1 cellular context compared by ENCODE assay signal in the genomic region with DNA sequence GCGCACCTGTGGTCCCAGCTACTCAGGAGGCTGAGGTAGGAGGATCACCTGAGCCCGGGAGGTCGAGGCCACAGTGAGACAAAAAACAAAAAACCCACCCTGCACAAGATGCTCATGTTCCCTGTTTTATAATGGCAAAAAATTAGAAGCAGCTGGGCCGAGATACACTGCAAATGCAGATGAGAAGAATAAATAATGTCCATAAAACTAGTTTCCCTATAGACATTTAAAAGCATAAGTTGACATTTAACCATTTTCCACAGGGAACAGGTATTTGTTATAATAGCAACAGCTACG.
TF ChIP-seq lines count a peak whose summit lies in the region.

No MANE protein-coding gene starts in this region.

TF ChIP-seq in K562, 482 proteins besides CTCF, POLR2A, EP300 and RAD21:
- TF ChIP-seq, protein P1, sequence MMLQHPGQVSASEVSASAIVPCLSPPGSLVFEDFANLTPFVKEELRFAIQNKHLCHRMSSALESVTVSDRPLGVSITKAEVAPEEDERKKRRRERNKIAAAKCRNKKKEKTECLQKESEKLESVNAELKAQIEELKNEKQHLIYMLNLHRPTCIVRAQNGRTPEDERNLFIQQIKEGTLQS (IDR thresholded peaks at IDR 0.05), result no peak
- TF ChIP-seq, protein P1 (CRISPR knock-in tag; conservative IDR thresholded peaks at IDR 0.05), result 0 out of 2 replicates have a peak, but pooled peaks have one; percentile 36
- TF ChIP-seq NR2C2 (CRISPR knock-in tag; IDR thresholded peaks at IDR 0.05) (no peak), NR2C2 (tag; IDR thresholded peaks at IDR 0.05) (peak; percentile 89), ZC3H4 (CRISPR knock-in tag; IDR thresholded peaks at IDR 0.05; ENCODE audit: borderline replicate concordance) (0 out of 2 replicates have a peak, but pooled peaks have one; percentile 40), HDGF (IDR thresholded peaks at IDR 0.05) (peak; percentile 82; the same call in 1 of the 2 replicates), HDAC3 (IDR thresholded peaks at IDR 0.05; ENCODE audit: borderline replicate concordance, partially characterized antibody) (no peak), ARID1B (IDR thresholded peaks at IDR 0.05) (0 out of 2 replicates have a peak, but pooled peaks have one; percentile 5), CBX3 (IDR thresholded peaks at IDR 0.05; ENCODE audit: borderline replicate concordance in 1 of 2, low read length in 2 of 2) (no peak), CBX1 (IDR thresholded peaks at IDR 0.05; ENCODE audit: low read depth) (0 out of 2 replicates have a peak, but pooled peaks have one; percentile 7), SRSF7 (optimal IDR thresholded peaks at IDR 0.05; ENCODE audit: low read depth, low read length) (no peak), SIX5 (IDR thresholded peaks at IDR 0.05; ENCODE audit: borderline replicate concordance in 1 of 2, insufficient read depth in 1 of 2, low read depth in 1 of 2, low read length in 2 of 2) (no peak), SMARCA5 (IDR thresholded peaks at IDR 0.05) (peak; percentile 79; the same call in 1 of the 2 replicates), LARP7 (IDR thresholded peaks at IDR 0.05) (0 out of 2 replicates have a peak, but pooled peaks have one; percentile 7), EHMT2 (IDR thresholded peaks at IDR 0.05) (no peak), BRD9 (IDR thresholded peaks at IDR 0.05; ENCODE audit: low read depth, partially characterized antibody) (peak; percentile 55), ARNT (IDR thresholded peaks at IDR 0.05) (peak in 1 of 2 experiments; percentile 64; a peak in 1 of 4 replicates), NFATC3 (IDR thresholded peaks at IDR 0.05) (0 out of 2 replicates have a peak, but pooled peaks have one; percentile 23), ZNF316 (IDR thresholded peaks at IDR 0.05) (0 out of 2 replicates have a peak, but pooled peaks have one; percentile 1), SMAD1 (IDR thresholded peaks at IDR 0.05; ENCODE audit: low read depth, low read length, partially characterized antibody) (no peak), SMARCA4 (IDR thresholded peaks at IDR 0.05) (peak; percentile 53; the same call in 1 of the 2 replicates), ZNF785 (CRISPR knock-in tag; IDR thresholded peaks at IDR 0.05) (no peak), RBM34 (IDR thresholded peaks at IDR 0.05; ENCODE audit: borderline replicate concordance, insufficient read depth, low read length) (no peak), NELFE (IDR thresholded peaks at IDR 0.05; ENCODE audit: insufficient read depth, insufficient read length) (no peak), BCL6 (CRISPR knock-in tag; IDR thresholded peaks at IDR 0.05) (no peak), EP400 (IDR thresholded peaks at IDR 0.05) (no peak)
- TF ChIP-seq, protein P2, sequence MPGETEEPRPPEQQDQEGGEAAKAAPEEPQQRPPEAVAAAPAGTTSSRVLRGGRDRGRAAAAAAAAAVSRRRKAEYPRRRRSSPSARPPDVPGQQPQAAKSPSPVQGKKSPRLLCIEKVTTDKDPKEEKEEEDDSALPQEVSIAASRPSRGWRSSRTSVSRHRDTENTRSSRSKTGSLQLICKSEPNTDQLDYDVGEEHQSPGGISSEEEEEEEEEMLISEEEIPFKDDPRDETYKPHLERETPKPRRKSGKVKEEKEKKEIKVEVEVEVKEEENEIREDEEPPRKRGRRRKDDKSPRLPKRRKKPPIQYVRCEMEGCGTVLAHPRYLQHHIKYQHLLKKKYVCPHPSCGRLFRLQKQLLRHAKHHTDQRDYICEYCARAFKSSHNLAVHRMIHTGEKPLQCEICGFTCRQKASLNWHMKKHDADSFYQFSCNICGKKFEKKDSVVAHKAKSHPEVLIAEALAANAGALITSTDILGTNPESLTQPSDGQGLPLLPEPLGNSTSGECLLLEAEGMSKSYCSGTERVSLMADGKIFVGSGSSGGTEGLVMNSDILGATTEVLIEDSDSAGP (CRISPR knock-in tag; IDR thresholded peaks at IDR 0.05), result no peak
- TF ChIP-seq, protein P3, sequence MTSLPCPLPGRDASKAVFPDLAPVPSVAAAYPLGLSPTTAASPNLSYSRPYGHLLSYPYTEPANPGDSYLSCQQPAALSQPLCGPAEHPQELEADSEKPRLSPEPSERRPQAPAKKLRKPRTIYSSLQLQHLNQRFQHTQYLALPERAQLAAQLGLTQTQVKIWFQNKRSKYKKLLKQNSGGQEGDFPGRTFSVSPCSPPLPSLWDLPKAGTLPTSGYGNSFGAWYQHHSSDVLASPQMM (CRISPR knock-in tag; IDR thresholded peaks at IDR 0.05), result no peak
- TF ChIP-seq, protein P4, sequence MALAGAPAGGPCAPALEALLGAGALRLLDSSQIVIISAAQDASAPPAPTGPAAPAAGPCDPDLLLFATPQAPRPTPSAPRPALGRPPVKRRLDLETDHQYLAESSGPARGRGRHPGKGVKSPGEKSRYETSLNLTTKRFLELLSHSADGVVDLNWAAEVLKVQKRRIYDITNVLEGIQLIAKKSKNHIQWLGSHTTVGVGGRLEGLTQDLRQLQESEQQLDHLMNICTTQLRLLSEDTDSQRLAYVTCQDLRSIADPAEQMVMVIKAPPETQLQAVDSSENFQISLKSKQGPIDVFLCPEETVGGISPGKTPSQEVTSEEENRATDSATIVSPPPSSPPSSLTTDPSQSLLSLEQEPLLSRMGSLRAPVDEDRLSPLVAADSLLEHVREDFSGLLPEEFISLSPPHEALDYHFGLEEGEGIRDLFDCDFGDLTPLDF (CRISPR knock-in tag; IDR thresholded peaks at IDR 0.05), result peak; percentile 49; the same call in 1 of the 2 replicates
- TF ChIP-seq, protein P5, sequence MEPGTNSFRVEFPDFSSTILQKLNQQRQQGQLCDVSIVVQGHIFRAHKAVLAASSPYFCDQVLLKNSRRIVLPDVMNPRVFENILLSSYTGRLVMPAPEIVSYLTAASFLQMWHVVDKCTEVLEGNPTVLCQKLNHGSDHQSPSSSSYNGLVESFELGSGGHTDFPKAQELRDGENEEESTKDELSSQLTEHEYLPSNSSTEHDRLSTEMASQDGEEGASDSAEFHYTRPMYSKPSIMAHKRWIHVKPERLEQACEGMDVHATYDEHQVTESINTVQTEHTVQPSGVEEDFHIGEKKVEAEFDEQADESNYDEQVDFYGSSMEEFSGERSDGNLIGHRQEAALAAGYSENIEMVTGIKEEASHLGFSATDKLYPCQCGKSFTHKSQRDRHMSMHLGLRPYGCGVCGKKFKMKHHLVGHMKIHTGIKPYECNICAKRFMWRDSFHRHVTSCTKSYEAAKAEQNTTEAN (CRISPR knock-in tag; IDR thresholded peaks at IDR 0.05), result peak; percentile 83; the same call in 1 of the 2 replicates
